1 cellular context compared by ENCODE assay signal in the genomic region with DNA sequence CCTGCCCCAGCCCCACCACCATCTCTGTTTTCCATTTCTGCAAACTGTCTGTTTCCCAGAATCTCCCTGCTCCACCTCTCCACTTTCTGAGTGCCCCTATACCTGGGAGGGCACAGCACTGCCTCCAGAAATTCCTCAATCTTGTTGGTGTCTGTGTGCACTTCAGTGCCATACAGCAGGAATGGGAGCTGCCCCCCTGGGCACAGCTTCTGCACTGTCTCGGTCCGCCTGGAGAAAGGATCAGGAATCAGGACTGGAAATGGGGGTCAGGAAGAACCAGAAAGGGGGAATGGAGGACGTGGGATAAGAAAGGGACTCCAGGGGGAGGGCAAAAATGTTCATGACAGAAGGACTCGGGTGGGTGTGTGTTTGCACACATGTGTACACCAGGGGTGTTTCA.
TF ChIP-seq lines count a peak whose summit lies in the region.

No MANE protein-coding gene starts in this region.

TF ChIP-seq in K562, 482 proteins besides CTCF, POLR2A, EP300 and RAD21 (continues in another document):
- TF ChIP-seq KLF10 (CRISPR knock-in tag; IDR thresholded peaks at IDR 0.05) (no peak), ZEB2 (IDR thresholded peaks at IDR 0.05) (no peak), RB1 (IDR thresholded peaks at IDR 0.05; ENCODE audit: low read depth) (no peak), SUPT5H (IDR thresholded peaks at IDR 0.05) (peak; percentile 43), ZBTB8A (IDR thresholded peaks at IDR 0.05; ENCODE audit: partially characterized antibody) (no peak), TAF9B (IDR thresholded peaks at IDR 0.05; ENCODE audit: partially characterized antibody) (no peak), PRPF4 (IDR thresholded peaks at IDR 0.05; ENCODE audit: insufficient read depth, low read depth, low read length, poor library complexity, severe bottlenecking) (no peak), ZFP30 (CRISPR knock-in tag; IDR thresholded peaks at IDR 0.05; ENCODE audit: borderline replicate concordance) (no peak), ZFP36 (IDR thresholded peaks at IDR 0.05; ENCODE audit: low read depth, low read length, partially characterized antibody) (no peak), HMGN3 (IDR thresholded peaks at IDR 0.05; ENCODE audit: borderline replicate concordance, extremely low read depth, insufficient read length, low read depth, low read length) (no peak), ZNF146 (CRISPR knock-in tag; IDR thresholded peaks at IDR 0.05; ENCODE audit: unreplicated experiment) (no peak), SNIP1 (IDR thresholded peaks at IDR 0.05; ENCODE audit: low read depth) (no peak), ZNF232 (CRISPR knock-in tag; IDR thresholded peaks at IDR 0.05) (no peak), ZNF707 (CRISPR knock-in tag; conservative IDR thresholded peaks at IDR 0.05) (no peak), ATF1 (CRISPR knock-in tag; IDR thresholded peaks at IDR 0.05) (no peak), ATF1 (tag; IDR thresholded peaks at IDR 0.05) (no peak), YY1 (IDR thresholded peaks at IDR 0.05; ENCODE audit: borderline replicate concordance in 1 of 3, control insufficient read depth in 1 of 3, extremely low read depth in 1 of 3, insufficient read depth in 3 of 3, insufficient read length in 1 of 3, insufficient replicate concordance in 2 of 3, low read depth in 1 of 3, low read length in 2 of 3) (no peak), MCM3 (IDR thresholded peaks at IDR 0.05) (no peak), KLF13 (tag; IDR thresholded peaks at IDR 0.05; ENCODE audit: borderline replicate concordance, low read depth) (no peak), SMARCA4 (IDR thresholded peaks at IDR 0.05) (no peak), ZBTB1 (CRISPR knock-in tag; IDR thresholded peaks at IDR 0.05; ENCODE audit: borderline replicate concordance, low read depth) (no peak), MTF1 (CRISPR knock-in tag; IDR thresholded peaks at IDR 0.05; ENCODE audit: borderline replicate concordance) (no peak), CREM (IDR thresholded peaks at IDR 0.05; ENCODE audit: low read depth) (no peak), HDAC6 (IDR thresholded peaks at IDR 0.05; ENCODE audit: low read depth, low read length) (no peak), ZNF583 (CRISPR knock-in tag; IDR thresholded peaks at IDR 0.05) (no peak), ZNF24 (IDR thresholded peaks at IDR 0.05) (no peak), POLR2G (IDR thresholded peaks at IDR 0.05; ENCODE audit: low read depth, low read length) (peak; percentile 34; the same call in 1 of the 2 replicates), ZC3H8 (IDR thresholded peaks at IDR 0.05) (no peak), SREBF1 (IDR thresholded peaks at IDR 0.05; ENCODE audit: borderline replicate concordance, low read depth, low read length) (no peak), LARP7 (IDR thresholded peaks at IDR 0.05) (0 out of 2 replicates have a peak, but pooled peaks have one; percentile 31), ZNF143 (CRISPR knock-in tag; IDR thresholded peaks at IDR 0.05) (peak; percentile 56; the same call in 1 of the 2 replicates), TEAD4 (IDR thresholded peaks at IDR 0.05; ENCODE audit: low read length) (no peak; the same call in 1 of the 2 replicates), TEAD4 (CRISPR knock-in tag; IDR thresholded peaks at IDR 0.05; ENCODE audit: borderline replicate concordance) (0 out of 2 replicates have a peak, but pooled peaks have one; percentile 22), TAF7 (tag; IDR thresholded peaks at IDR 0.05) (no peak), PHF8 (IDR thresholded peaks at IDR 0.05; ENCODE audit: borderline replicate concordance, low read length) (no peak), U2AF2 (optimal IDR thresholded peaks at IDR 0.05; ENCODE audit: low read depth, low read length) (no peak), RAD51 (IDR thresholded peaks at IDR 0.05; ENCODE audit: borderline replicate concordance, low read depth) (no peak), ZNF766 (CRISPR knock-in tag; conservative IDR thresholded peaks at IDR 0.05) (no peak), ELF4 (CRISPR knock-in tag; IDR thresholded peaks at IDR 0.05) (no peak), POLR2B (IDR thresholded peaks at IDR 0.05; ENCODE audit: low read depth, partially characterized antibody) (peak; percentile 9), ESRRB (CRISPR knock-in tag; IDR thresholded peaks at IDR 0.05; ENCODE audit: borderline replicate concordance) (0 out of 2 replicates have a peak, but pooled peaks have one; percentile 43), STAG1 (CRISPR knock-in tag; IDR thresholded peaks at IDR 0.05; ENCODE audit: borderline replicate concordance) (no peak)
- TF ChIP-seq, protein P1, sequence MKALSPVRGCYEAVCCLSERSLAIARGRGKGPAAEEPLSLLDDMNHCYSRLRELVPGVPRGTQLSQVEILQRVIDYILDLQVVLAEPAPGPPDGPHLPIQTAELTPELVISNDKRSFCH (CRISPR knock-in tag; IDR thresholded peaks at IDR 0.05) = no peak
- TF ChIP-seq, protein P1 (tag; IDR thresholded peaks at IDR 0.05) = no peak
- TF ChIP-seq, protein P2, sequence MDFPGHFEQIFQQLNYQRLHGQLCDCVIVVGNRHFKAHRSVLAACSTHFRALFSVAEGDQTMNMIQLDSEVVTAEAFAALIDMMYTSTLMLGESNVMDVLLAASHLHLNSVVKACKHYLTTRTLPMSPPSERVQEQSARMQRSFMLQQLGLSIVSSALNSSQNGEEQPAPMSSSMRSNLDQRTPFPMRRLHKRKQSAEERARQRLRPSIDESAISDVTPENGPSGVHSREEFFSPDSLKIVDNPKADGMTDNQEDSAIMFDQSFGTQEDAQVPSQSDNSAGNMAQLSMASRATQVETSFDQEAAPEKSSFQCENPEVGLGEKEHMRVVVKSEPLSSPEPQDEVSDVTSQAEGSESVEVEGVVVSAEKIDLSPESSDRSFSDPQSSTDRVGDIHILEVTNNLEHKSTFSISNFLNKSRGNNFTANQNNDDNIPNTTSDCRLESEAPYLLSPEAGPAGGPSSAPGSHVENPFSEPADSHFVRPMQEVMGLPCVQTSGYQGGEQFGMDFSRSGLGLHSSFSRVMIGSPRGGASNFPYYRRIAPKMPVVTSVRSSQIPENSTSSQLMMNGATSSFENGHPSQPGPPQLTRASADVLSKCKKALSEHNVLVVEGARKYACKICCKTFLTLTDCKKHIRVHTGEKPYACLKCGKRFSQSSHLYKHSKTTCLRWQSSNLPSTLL (IDR thresholded peaks at IDR 0.05) = no peak
- TF ChIP-seq, protein P3, sequence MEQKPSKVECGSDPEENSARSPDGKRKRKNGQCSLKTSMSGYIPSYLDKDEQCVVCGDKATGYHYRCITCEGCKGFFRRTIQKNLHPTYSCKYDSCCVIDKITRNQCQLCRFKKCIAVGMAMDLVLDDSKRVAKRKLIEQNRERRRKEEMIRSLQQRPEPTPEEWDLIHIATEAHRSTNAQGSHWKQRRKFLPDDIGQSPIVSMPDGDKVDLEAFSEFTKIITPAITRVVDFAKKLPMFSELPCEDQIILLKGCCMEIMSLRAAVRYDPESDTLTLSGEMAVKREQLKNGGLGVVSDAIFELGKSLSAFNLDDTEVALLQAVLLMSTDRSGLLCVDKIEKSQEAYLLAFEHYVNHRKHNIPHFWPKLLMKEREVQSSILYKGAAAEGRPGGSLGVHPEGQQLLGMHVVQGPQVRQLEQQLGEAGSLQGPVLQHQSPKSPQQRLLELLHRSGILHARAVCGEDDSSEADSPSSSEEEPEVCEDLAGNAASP (IDR thresholded peaks at IDR 0.05) = no peak
- TF ChIP-seq, protein P4, sequence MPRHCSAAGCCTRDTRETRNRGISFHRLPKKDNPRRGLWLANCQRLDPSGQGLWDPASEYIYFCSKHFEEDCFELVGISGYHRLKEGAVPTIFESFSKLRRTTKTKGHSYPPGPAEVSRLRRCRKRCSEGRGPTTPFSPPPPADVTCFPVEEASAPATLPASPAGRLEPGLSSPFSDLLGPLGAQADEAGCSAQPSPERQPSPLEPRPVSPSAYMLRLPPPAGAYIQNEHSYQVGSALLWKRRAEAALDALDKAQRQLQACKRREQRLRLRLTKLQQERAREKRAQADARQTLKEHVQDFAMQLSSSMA (CRISPR knock-in tag; IDR thresholded peaks at IDR 0.05) = no peak
- TF ChIP-seq, protein P5, sequence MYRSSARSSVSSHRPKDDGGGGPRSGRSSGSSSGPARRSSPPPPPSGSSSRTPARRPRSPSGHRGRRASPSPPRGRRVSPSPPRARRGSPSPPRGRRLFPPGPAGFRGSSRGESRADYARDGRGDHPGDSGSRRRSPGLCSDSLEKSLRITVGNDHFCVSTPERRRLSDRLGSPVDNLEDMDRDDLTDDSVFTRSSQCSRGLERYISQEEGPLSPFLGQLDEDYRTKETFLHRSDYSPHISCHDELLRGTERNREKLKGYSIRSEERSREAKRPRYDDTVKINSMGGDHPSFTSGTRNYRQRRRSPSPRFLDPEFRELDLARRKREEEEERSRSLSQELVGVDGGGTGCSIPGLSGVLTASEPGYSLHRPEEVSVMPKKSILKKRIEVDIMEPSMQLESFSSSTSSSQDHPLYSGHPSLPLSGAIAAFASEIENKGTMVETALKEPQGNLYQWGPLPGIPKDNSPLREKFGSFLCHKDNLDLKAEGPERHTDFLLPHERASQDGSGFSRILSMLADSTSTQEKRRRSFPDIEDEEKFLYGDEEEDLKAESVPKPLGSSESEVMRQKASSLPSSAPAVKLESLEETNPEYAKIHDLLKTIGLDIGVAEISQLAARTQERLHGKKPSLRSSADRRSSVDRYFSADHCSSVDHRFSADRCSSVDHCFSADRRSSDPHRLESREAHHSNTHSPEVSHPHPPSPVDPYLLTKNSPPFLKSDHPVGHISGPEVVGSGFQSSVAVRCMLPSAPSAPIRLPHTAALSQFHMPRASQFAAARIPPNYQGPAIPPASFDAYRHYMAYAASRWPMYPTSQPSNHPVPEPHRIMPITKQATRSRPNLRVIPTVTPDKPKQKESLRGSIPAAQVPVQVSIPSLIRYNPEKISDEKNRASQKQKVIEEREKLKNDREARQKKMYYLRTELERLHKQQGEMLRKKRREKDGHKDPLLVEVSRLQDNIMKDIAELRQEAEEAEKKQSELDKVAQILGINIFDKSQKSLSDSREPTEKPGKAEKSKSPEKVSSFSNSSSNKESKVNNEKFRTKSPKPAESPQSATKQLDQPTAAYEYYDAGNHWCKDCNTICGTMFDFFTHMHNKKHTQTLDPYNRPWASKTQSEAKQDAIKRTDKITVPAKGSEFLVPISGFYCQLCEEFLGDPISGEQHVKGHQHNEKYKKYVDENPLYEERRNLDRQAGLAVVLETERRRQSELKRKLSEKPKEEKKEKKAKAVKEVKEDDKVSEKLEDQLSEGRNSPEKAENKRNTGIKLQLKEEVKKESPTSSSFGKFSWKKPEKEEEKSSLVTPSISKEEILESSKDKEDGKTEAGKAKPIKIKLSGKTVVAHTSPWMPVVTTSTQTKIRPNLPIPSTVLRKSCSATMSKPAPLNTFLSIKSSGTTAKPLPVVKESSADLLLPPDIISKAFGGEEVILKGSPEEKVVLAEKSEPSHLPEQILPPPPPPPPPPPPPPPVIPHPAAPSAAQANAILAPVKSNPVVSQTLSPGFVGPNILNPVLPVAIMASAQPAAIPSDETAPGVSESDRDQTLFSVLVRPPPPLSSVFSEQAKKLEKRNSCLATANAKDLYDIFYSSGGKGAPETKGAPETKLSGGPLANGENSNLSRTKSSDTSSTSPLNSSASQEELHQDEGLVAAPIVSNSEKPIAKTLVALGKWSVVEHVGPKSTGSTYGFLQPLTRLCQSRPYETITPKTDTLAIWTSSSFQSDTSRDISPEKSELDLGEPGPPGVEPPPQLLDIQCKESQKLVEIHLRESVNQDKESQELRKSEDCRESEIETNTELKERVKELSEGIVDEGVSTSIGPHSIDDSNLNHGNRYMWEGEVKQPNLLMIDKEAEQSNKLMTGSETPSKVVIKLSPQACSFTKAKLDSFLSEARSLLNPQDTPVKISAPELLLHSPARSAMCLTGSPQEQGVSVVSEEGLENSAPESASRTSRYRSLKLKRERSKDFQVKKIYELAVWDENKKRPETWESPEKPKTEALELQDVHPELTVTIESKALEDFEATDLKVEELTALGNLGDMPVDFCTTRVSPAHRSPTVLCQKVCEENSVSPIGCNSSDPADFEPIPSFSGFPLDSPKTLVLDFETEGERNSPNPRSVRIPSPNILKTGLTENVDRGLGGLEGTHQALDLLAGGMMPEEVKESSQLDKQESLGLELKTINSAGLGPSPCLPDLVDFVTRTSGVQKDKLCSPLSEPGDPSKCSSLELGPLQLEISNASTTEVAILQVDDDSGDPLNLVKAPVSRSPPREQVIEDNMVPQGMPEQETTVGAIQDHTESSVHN (IDR thresholded peaks at IDR 0.05; ENCODE audit: borderline replicate concordance in 1 of 2, low read depth in 1 of 2) = no peak
- TF ChIP-seq, protein P6, sequence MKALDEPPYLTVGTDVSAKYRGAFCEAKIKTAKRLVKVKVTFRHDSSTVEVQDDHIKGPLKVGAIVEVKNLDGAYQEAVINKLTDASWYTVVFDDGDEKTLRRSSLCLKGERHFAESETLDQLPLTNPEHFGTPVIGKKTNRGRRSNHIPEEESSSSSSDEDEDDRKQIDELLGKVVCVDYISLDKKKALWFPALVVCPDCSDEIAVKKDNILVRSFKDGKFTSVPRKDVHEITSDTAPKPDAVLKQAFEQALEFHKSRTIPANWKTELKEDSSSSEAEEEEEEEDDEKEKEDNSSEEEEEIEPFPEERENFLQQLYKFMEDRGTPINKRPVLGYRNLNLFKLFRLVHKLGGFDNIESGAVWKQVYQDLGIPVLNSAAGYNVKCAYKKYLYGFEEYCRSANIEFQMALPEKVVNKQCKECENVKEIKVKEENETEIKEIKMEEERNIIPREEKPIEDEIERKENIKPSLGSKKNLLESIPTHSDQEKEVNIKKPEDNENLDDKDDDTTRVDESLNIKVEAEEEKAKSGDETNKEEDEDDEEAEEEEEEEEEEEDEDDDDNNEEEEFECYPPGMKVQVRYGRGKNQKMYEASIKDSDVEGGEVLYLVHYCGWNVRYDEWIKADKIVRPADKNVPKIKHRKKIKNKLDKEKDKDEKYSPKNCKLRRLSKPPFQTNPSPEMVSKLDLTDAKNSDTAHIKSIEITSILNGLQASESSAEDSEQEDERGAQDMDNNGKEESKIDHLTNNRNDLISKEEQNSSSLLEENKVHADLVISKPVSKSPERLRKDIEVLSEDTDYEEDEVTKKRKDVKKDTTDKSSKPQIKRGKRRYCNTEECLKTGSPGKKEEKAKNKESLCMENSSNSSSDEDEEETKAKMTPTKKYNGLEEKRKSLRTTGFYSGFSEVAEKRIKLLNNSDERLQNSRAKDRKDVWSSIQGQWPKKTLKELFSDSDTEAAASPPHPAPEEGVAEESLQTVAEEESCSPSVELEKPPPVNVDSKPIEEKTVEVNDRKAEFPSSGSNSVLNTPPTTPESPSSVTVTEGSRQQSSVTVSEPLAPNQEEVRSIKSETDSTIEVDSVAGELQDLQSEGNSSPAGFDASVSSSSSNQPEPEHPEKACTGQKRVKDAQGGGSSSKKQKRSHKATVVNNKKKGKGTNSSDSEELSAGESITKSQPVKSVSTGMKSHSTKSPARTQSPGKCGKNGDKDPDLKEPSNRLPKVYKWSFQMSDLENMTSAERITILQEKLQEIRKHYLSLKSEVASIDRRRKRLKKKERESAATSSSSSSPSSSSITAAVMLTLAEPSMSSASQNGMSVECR (CRISPR knock-in tag; IDR thresholded peaks at IDR 0.05) = no peak; the same call in 1 of the 2 replicates
- TF ChIP-seq, protein P7, sequence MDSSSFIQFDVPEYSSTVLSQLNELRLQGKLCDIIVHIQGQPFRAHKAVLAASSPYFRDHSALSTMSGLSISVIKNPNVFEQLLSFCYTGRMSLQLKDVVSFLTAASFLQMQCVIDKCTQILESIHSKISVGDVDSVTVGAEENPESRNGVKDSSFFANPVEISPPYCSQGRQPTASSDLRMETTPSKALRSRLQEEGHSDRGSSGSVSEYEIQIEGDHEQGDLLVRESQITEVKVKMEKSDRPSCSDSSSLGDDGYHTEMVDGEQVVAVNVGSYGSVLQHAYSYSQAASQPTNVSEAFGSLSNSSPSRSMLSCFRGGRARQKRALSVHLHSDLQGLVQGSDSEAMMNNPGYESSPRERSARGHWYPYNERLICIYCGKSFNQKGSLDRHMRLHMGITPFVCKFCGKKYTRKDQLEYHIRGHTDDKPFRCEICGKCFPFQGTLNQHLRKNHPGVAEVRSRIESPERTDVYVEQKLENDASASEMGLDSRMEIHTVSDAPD (CRISPR knock-in tag; IDR thresholded peaks at IDR 0.05) = no peak
